8 cellular contexts compared by ENCODE assay signal in genomic region chr9:35829084-35829763, GRCh38. TPM values are rescaled to one million over a fixed set of nuclear protein-coding genes. Genes with fewer than 3 reads are reported as not detected.
A peak's percentile ranks its signal among the peaks of the same experiment; 100 is the strongest.
DNase-seq lines count a peak whose midpoint lies in the region; ATAC-seq and TF ChIP-seq lines count a peak whose summit lies in the region.

TSS of gene TMEM8B (plus strand) at chr9:35829228. CDS start at chr9:35829448, 220 bp downstream.

- POLR2A ChIA-PET in naive thymus-derived CD8-positive, alpha-beta T cell (lab: Charles Lee), result interaction anchor here (0.6 to 1.5 kb wide), 8 partner anchors 15 to 241 kb away, joined by 3 to 8 read pairs (median 3); partner anchors contain the start of genes CCDC107, HINT2 and SPAG8

- peak within 1 kb of the TSS; percentile 86; the same call in 1 of the 2 replicates for H2AFZ ChIP-seq in Karpas-422 (ENCODE audit: low read length)

- H3K4me3 Mint-ChIP-seq in activated T-helper 1 cell treated with anti-CD3 and anti-CD28 coated beads, Interleukin-12 subunit alpha, Interleukin-12 subunit beta, Interleukin-2, Interleukin-4 antibody, amounts not matched to agents 30 ng/mL and 10 ng/mL and 1 ng/mL, durations not matched to agents 14 hours and 24 hours and 36 hours, result peak within 1 kb of the TSS; percentile 91
- peak within 1 kb of the TSS; percentile 86 to 100 (median 96) for H3K4me3 Mint-ChIP-seq in naive thymus-derived CD8-positive, alpha-beta T cell
- peak within 1 kb of the TSS; percentile 84 for H3K4me3 Mint-ChIP-seq in stimulated activated memory B cell treated with anti-CD40 and anti-IgM and Interleukin-4, amounts not matched to agents 10 μg/mL and 1 μg/mL and 100 μg/mL, for 72 hours

- H3K9me2 ChIP-seq in Karpas-422 (replicated peaks; ENCODE audit: insufficient read depth, low read length), result no peaks in the 10 kb centered on the region

- no peak for TF ChIP-seq CTCF in Peyer's patch (IDR thresholded peaks at IDR 0.05)
- TF ChIP-seq CTCF in fibroblast of mammary gland (conservative IDR thresholded peaks at IDR 0.05; ENCODE audit: control insufficient read depth, insufficient read depth, low read depth, low read length), result no peak

- H3K27me3 Mint-ChIP-seq in activated T-helper 1 cell treated with anti-CD3 and anti-CD28 coated beads, Interleukin-12 subunit alpha, Interleukin-12 subunit beta, Interleukin-2, Interleukin-4 antibody, amounts not matched to agents 30 ng/mL and 10 ng/mL and 1 ng/mL, durations not matched to agents 14 hours and 24 hours and 36 hours (ENCODE audit: insufficient read depth), result peaks cover 3% of the 10 kb centered on the region
- no peaks in the 10 kb centered on the region for H3K27me3 Mint-ChIP-seq in naive thymus-derived CD8-positive, alpha-beta T cell
- no peaks in the 10 kb centered on the region for H3K27me3 Mint-ChIP-seq in stimulated activated memory B cell treated with anti-CD40 and anti-IgM and Interleukin-4, amounts not matched to agents 10 μg/mL and 1 μg/mL and 100 μg/mL, for 72 hours

- TF ChIP-seq POLR2A in Peyer's patch (IDR thresholded peaks at IDR 0.05), result no peak

- H3K9ac ChIP-seq in Karpas-422 (ENCODE audit: low read length), result peak within 1 kb of the TSS; percentile 77

- H4K20me1 ChIP-seq in Karpas-422 (ENCODE audit: insufficient read depth, low read depth, low read length), result no peaks in the 10 kb centered on the region

- intact Hi-C loops in activated T-helper 1 cell treated with anti-CD3 and anti-CD28 coated beads, Interleukin-12 subunit alpha, Interleukin-12 subunit beta, Interleukin-2, Interleukin-4 antibody, amounts not matched to agents 30 ng/mL and 10 ng/mL and 1 ng/mL, durations not matched to agents 14 hours and 24 hours and 36 hours (cut with micrococcal nuclease), result loop anchor here (1.0 to 10.0 kb wide), 12 partner anchors 14 to 712 kb away; partner anchors contain the start of genes ATOSB, CD72, CREB3 and GBA2

- H3K4me3 ChIP-seq in Karpas-422 (ENCODE audit: low read length) (peak within 1 kb of the TSS; percentile 71), Peyer's patch (peak within 1 kb of the TSS; percentile 63 to 99 (median 82)), fibroblast of mammary gland (ENCODE audit: control insufficient read depth, low read depth, low read length) (peak within 1 kb of the TSS; percentile 65)

- no peaks in the 10 kb centered on the region for H3K9me3 ChIP-seq in Karpas-422 (ENCODE audit: low read length)
- no peaks in the 10 kb centered on the region for H3K9me3 ChIP-seq in Peyer's patch

- H3K4me1 Mint-ChIP-seq in activated T-helper 1 cell treated with anti-CD3 and anti-CD28 coated beads, Interleukin-12 subunit alpha, Interleukin-12 subunit beta, Interleukin-2, Interleukin-4 antibody, amounts not matched to agents 30 ng/mL and 10 ng/mL and 1 ng/mL, durations not matched to agents 14 hours and 24 hours and 36 hours (ENCODE audit: low read depth), result peaks cover 22% of the 10 kb centered on the region
- H3K4me1 Mint-ChIP-seq in naive thymus-derived CD8-positive, alpha-beta T cell, result peaks cover 32 to 63% (median 44%) of the 10 kb centered on the region in 4 donors
- H3K4me1 Mint-ChIP-seq in stimulated activated memory B cell treated with anti-CD40 and anti-IgM and Interleukin-4, amounts not matched to agents 10 μg/mL and 1 μg/mL and 100 μg/mL, for 72 hours, result peaks cover 55% of the 10 kb centered on the region

- no peaks in the 10 kb centered on the region for H3K36me3 Mint-ChIP-seq in activated T-helper 1 cell treated with anti-CD3 and anti-CD28 coated beads, Interleukin-12 subunit alpha, Interleukin-12 subunit beta, Interleukin-2, Interleukin-4 antibody, amounts not matched to agents 30 ng/mL and 10 ng/mL and 1 ng/mL, durations not matched to agents 14 hours and 24 hours and 36 hours (ENCODE audit: low read depth)
- no peaks in the 10 kb centered on the region for H3K36me3 Mint-ChIP-seq in naive thymus-derived CD8-positive, alpha-beta T cell
- H3K36me3 Mint-ChIP-seq in stimulated activated memory B cell treated with anti-CD40 and anti-IgM and Interleukin-4, amounts not matched to agents 10 μg/mL and 1 μg/mL and 100 μg/mL, for 72 hours, result no peaks in the 10 kb centered on the region

- H3K79me2 ChIP-seq in Karpas-422 (ENCODE audit: low read length), result no peaks in the 10 kb centered on the region

- H3K27me3 ChIP-seq in Karpas-422 (ENCODE audit: low read length), result no peaks in the 10 kb centered on the region
- no peaks in the 10 kb centered on the region for H3K27me3 ChIP-seq in Peyer's patch

- peaks cover 14% of the 10 kb centered on the region for H3K4me1 ChIP-seq in Karpas-422 (ENCODE audit: low read length)
- H3K4me1 ChIP-seq in Peyer's patch, result peaks cover 5 to 18% (median 12%) of the 10 kb centered on the region in 4 donors

- H3K27ac ChIP-seq in Karpas-422 (ENCODE audit: low read length) (no peak within 1 kb of the TSS), Peyer's patch (peak within 1 kb of the TSS; percentile 88 to 98 (median 96))

- peak; percentile 76 for ATAC-seq in GM21786 (IDR thresholded peaks at IDR 0.05; ENCODE audit: unreplicated experiment)
- ATAC-seq in naive thymus-derived CD8-positive, alpha-beta T cell, result peak; percentile 94
- ATAC-seq in stimulated activated memory B cell treated with anti-CD40 and anti-IgM and Interleukin-4, amounts not matched to agents 10 μg/mL and 1 μg/mL and 100 μg/mL, for 72 hours, result peak; percentile 92

- H3K36me3 ChIP-seq in Karpas-422 (ENCODE audit: insufficient read depth, low read length) (no peaks in the 10 kb centered on the region), Peyer's patch (no peaks in the 10 kb centered on the region)

- DNase-seq in DMS 273 (lab: John Stamatoyannopoulos, UW; ENCODE audit: unreplicated experiment) (peak; percentile 96), Karpas-422 (peak; percentile 97), Peyer's patch (peak; percentile 97 to 100 (median 99)), fibroblast of mammary gland (ENCODE audit: low read depth) (peak; percentile 80)
- peak; percentile 86 for DNase-seq in activated T-helper 1 cell treated with anti-CD3 and anti-CD28 coated beads, Interleukin-12 subunit alpha, Interleukin-12 subunit beta, Interleukin-2, Interleukin-4 antibody, amounts not matched to agents 30 ng/mL and 10 ng/mL and 1 ng/mL, durations not matched to agents 14 hours and 24 hours and 36 hours (ENCODE audit: low spot score)
- DNase-seq in naive thymus-derived CD8-positive, alpha-beta T cell, result peak; percentile 83 to 97 (median 90)

- H3K9me3 Mint-ChIP-seq in activated T-helper 1 cell treated with anti-CD3 and anti-CD28 coated beads, Interleukin-12 subunit alpha, Interleukin-12 subunit beta, Interleukin-2, Interleukin-4 antibody, amounts not matched to agents 30 ng/mL and 10 ng/mL and 1 ng/mL, durations not matched to agents 14 hours and 24 hours and 36 hours, result no peaks in the 10 kb centered on the region
- H3K9me3 Mint-ChIP-seq in naive thymus-derived CD8-positive, alpha-beta T cell, result no peaks in the 10 kb centered on the region
- H3K9me3 Mint-ChIP-seq in stimulated activated memory B cell treated with anti-CD40 and anti-IgM and Interleukin-4, amounts not matched to agents 10 μg/mL and 1 μg/mL and 100 μg/mL, for 72 hours, result no peaks in the 10 kb centered on the region

- peak within 1 kb of the TSS; percentile 89 for H3K27ac Mint-ChIP-seq in activated T-helper 1 cell treated with anti-CD3 and anti-CD28 coated beads, Interleukin-12 subunit alpha, Interleukin-12 subunit beta, Interleukin-2, Interleukin-4 antibody, amounts not matched to agents 30 ng/mL and 10 ng/mL and 1 ng/mL, durations not matched to agents 14 hours and 24 hours and 36 hours
- H3K27ac Mint-ChIP-seq in naive thymus-derived CD8-positive, alpha-beta T cell, result peak within 1 kb of the TSS; percentile 81 to 100 (median 96)
- H3K27ac Mint-ChIP-seq in stimulated activated memory B cell treated with anti-CD40 and anti-IgM and Interleukin-4, amounts not matched to agents 10 μg/mL and 1 μg/mL and 100 μg/mL, for 72 hours, result peak within 1 kb of the TSS; percentile 72

- H3K4me2 ChIP-seq in Karpas-422 (ENCODE audit: low read depth, low read length, poor library complexity, severe bottlenecking), result peak within 1 kb of the TSS; percentile 82

RNA-seq across cellular contexts. Expression of gene TMEM8B, which starts in this region (rescaled TPM):
- 2.9 and 3.0 TPM in 2 replicates for total RNA-seq in Karpas-422 (2014; rRNA removed; shearing (Covaris generic); ENCODE audit: low replicate concordance)
- 10 to 100 TPM in 1 of 4 donors, 1 to 10 TPM in 3; 6.0 to 11.6 (median 8.1) TPM for total RNA-seq in Peyer's patch
- 1.7 and 1.9 TPM in 2 replicates for total RNA-seq in activated T-helper 1 cell treated with anti-CD3 and anti-CD28 coated beads, Interleukin-12 subunit alpha, Interleukin-12 subunit beta, Interleukin-2, Interleukin-4 antibody, amounts not matched to agents 30 ng/mL and 10 ng/mL and 1 ng/mL, durations not matched to agents 14 hours and 24 hours and 36 hours
- total RNA-seq in naive thymus-derived CD8-positive, alpha-beta T cell, result 10 to 100 TPM in 1 of 2 experiments, 1 to 10 TPM in 1; 8.8 to 10.2 TPM
- polyA plus RNA-seq in naive thymus-derived CD8-positive, alpha-beta T cell, result 1 to 10 TPM; 1.5 to 2.4 (median 2.1) TPM
